Comparison of ENCODE assay signal across 17 cellular contexts in the genomic region with DNA sequence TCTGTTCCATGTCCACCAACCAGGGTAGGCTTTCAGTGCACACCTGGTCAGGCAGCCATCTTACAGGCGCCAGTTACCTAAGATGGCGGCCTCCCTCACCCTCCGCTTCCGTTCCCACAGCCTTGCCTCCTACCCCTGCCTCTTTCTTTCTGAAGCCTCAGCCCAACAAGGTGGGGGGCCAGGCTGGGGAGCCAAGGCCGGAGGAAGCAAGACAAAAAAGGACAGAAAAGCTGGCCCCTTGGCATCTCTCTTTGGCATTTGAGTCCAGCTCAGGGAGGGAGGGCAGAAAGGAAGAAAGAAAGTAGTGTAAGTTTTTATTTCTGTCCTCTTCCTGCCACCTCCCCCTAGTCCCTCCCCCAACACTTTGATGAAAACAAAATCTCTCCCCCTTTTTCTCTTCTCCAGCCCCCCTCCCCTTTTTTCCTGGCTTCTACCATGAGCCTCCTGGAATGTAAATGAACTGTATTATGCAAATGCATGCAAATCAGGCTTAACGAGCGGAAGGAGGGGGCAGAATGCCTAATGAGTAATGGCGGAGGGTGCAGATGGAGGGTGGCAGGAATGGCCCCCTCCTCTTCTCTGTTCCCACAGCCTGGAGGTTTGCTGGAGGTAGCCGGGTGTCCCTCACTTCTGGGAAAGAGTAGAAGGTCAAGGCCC. TPM values are rescaled to one million over a fixed set of nuclear protein-coding genes. Genes with fewer than 3 reads are reported as not detected.
"Had no signal": no experiment of that assay in that cellular context is flagged by ENCODE, and none has a peak within 500 bp of the region (broad histone marks: within the 10 kb centered on the region; RNA-seq: fewer than 3 reads in every experiment).

No MANE protein-coding gene starts in this region.

- H3K36me3 Mint-ChIP-seq: neural progenitor cell had no signal

- H3K27ac ChIP-seq: adrenal gland, foreskin keratinocyte, heart left ventricle, left ventricle myocardium inferior, neural progenitor cell, pancreas, right atrium auricular region, skin epidermis, upper lobe of left lung had no signal

- H2AFZ ChIP-seq: neural progenitor cell had no signal

- H3K9ac ChIP-seq: neural progenitor cell had no signal

- H3K4me3 ChIP-seq: adrenal gland, heart left ventricle, left ventricle myocardium inferior, neural progenitor cell, pancreas, right atrium auricular region, skin epidermis, upper lobe of left lung had no signal

- H3K4me1 ChIP-seq: adrenal gland, foreskin keratinocyte, heart left ventricle, left ventricle myocardium inferior, neural progenitor cell, pancreas, right atrium auricular region, upper lobe of left lung had no signal

- H3K4me2 ChIP-seq: neural progenitor cell had no signal

- H3K36me3 ChIP-seq: adrenal gland, heart left ventricle, left ventricle myocardium inferior, neural progenitor cell, pancreas, right atrium auricular region, upper lobe of left lung had no signal

- ATAC-seq: foreskin keratinocyte; heart left ventricle; pancreas; stimulated activated naive B cell treated with anti-CD40 and anti-IgM and Interleukin-4, amounts not matched to agents 10 μg/mL and 1 μg/mL and 100 μg/mL, for 72 hours had no signal

- DNase-seq: activated CD4-positive, alpha-beta T cell treated with anti-CD3 and anti-CD28 coated beads, Interleukin-2, amount 50 U/mL, for 1 hour; activated naive CD4-positive, alpha-beta T cell treated with anti-CD3 and anti-CD28 coated beads, Interleukin-2, amount 50 U/mL, for 16 hours; activated T-cell treated with anti-CD3 and anti-CD28 coated beads for 4 hours; adrenal gland; foreskin keratinocyte; heart left ventricle; left ventricle myocardium inferior; pancreas; stimulated activated naive B cell treated with anti-CD40 and anti-IgM and Interleukin-4, amounts not matched to agents 10 μg/mL and 1 μg/mL and 100 μg/mL, for 72 hours; SW 1271; upper lobe of left lung had no signal

- H3K27me3 ChIP-seq: right atrium auricular region had no signal

- H3K4me3 Mint-ChIP-seq: neural progenitor cell; stimulated activated naive B cell treated with anti-CD40 and anti-IgM and Interleukin-4, amounts not matched to agents 10 μg/mL and 1 μg/mL and 100 μg/mL, for 72 hours; T-helper 2 cell treated with Interferon-gamma antibody and Interleukin-4, amounts not matched to agents 5 μg/mL and 100 μg/mL, for 36 hours had no signal

- H3K9me3 Mint-ChIP-seq: activated T-helper 2 cell treated with anti-CD3 and anti-CD28 coated beads, Interferon-gamma antibody, Interleukin-2, Interleukin-4, amounts not matched to agents 10 μg/mL and 5 μg/mL and 100 μg/mL, durations not matched to agents 14 hours and 24 hours and 36 hours; neural progenitor cell; stimulated activated naive B cell treated with anti-CD40 and anti-IgM and Interleukin-4, amounts not matched to agents 10 μg/mL and 1 μg/mL and 100 μg/mL, for 72 hours; T-helper 2 cell treated with Interferon-gamma antibody and Interleukin-4, amounts not matched to agents 5 μg/mL and 100 μg/mL, for 36 hours had no signal

- H3K4me1 Mint-ChIP-seq: stimulated activated naive B cell treated with anti-CD40 and anti-IgM and Interleukin-4, amounts not matched to agents 10 μg/mL and 1 μg/mL and 100 μg/mL, for 72 hours had no signal

- H3K27ac Mint-ChIP-seq: activated T-helper 2 cell treated with anti-CD3 and anti-CD28 coated beads, Interferon-gamma antibody, Interleukin-2, Interleukin-4, amounts not matched to agents 10 μg/mL and 5 μg/mL and 100 μg/mL, durations not matched to agents 14 hours and 24 hours and 36 hours; neural progenitor cell; stimulated activated naive B cell treated with anti-CD40 and anti-IgM and Interleukin-4, amounts not matched to agents 10 μg/mL and 1 μg/mL and 100 μg/mL, for 72 hours; T-helper 2 cell treated with Interferon-gamma antibody and Interleukin-4, amounts not matched to agents 5 μg/mL and 100 μg/mL, for 36 hours had no signal

RNA-seq across cellular contexts. Expression of a gene that starts 43.8 kb away (rescaled TPM):
- polyA plus RNA-seq: foreskin keratinocyte, heart left ventricle, keratinocyte had no signal
